In genomic region chr22:20427104-20427944, GRCh38 we compare ENCODE assay signal across 29 cellular contexts. TPM values are rescaled to one million over a fixed set of nuclear protein-coding genes. Genes with fewer than 3 reads are reported as not detected.
A peak's percentile ranks its signal among the peaks of the same experiment; 100 is the strongest.
DNase-seq lines count a peak whose midpoint lies in the region; ATAC-seq and TF ChIP-seq lines count a peak whose summit lies in the region.
"Had no signal": no experiment of that assay in that cellular context is flagged by ENCODE, and none has a peak within 500 bp of the region (broad histone marks: within the 10 kb centered on the region; RNA-seq: fewer than 3 reads in every experiment).

No MANE protein-coding gene starts in this region.

- H3K36me3 Mint-ChIP-seq in activated CD4-positive, alpha-beta T cell treated with anti-CD3 and anti-CD28 coated beads, Interleukin-2, amount 10 ng/mL, durations not matched to agents 7 days and 5 days (ENCODE audit: low read depth), result peaks cover 4% of the 10 kb centered on the region
- H3K36me3 Mint-ChIP-seq in chondrocyte (ENCODE audit: low read depth), result peaks cover 16% of the 10 kb centered on the region
- peaks cover 25% of the 10 kb centered on the region for H3K36me3 Mint-ChIP-seq in osteocyte (ENCODE audit: unreplicated experiment)

- H3K9me3 Mint-ChIP-seq in activated CD4-positive, alpha-beta T cell treated with anti-CD3 and anti-CD28 coated beads, Interleukin-2, amount 10 ng/mL, durations not matched to agents 7 days and 5 days, result no peaks in the 10 kb centered on the region
- H3K9me3 Mint-ChIP-seq in chondrocyte (ENCODE audit: low read depth) (no peaks in the 10 kb centered on the region), osteocyte (ENCODE audit: unreplicated experiment) (no peaks in the 10 kb centered on the region)
- H3K9me3 Mint-ChIP-seq: activated T-helper 2 cell treated with anti-CD3 and anti-CD28 coated beads, Interferon-gamma antibody, Interleukin-2, Interleukin-4, amounts not matched to agents 10 μg/mL and 5 μg/mL and 100 μg/mL, durations not matched to agents 14 hours and 24 hours and 36 hours; endodermal cell; stimulated activated naive CD8-positive, alpha-beta T cell treated with anti-CD3 and anti-CD28 coated beads, Interleukin-15, Interleukin-2, amounts not matched to agents 100 ng/mL and 50 ng/mL, for 24 hours had no signal

- no peak overlapping the region for H3K27ac Mint-ChIP-seq in activated CD4-positive, alpha-beta T cell treated with anti-CD3 and anti-CD28 coated beads, Interleukin-2, amount 10 ng/mL, durations not matched to agents 7 days and 5 days
- H3K27ac Mint-ChIP-seq in chondrocyte (ENCODE audit: unreplicated experiment) (no peak overlapping the region), osteocyte (ENCODE audit: unreplicated experiment) (no peak overlapping the region)
- H3K27ac Mint-ChIP-seq: activated T-helper 2 cell treated with anti-CD3 and anti-CD28 coated beads, Interferon-gamma antibody, Interleukin-2, Interleukin-4, amounts not matched to agents 10 μg/mL and 5 μg/mL and 100 μg/mL, durations not matched to agents 14 hours and 24 hours and 36 hours; endodermal cell; stimulated activated naive CD8-positive, alpha-beta T cell treated with anti-CD3 and anti-CD28 coated beads, Interleukin-15, Interleukin-2, amounts not matched to agents 100 ng/mL and 50 ng/mL, for 24 hours had no signal

- peaks cover 50% of the 10 kb centered on the region for H3K27me3 Mint-ChIP-seq in activated CD4-positive, alpha-beta T cell treated with anti-CD3 and anti-CD28 coated beads, Interleukin-2, amount 10 ng/mL, durations not matched to agents 7 days and 5 days
- no peaks in the 10 kb centered on the region for H3K27me3 Mint-ChIP-seq in chondrocyte (ENCODE audit: low read depth)
- no peaks in the 10 kb centered on the region for H3K27me3 Mint-ChIP-seq in osteocyte (ENCODE audit: unreplicated experiment)

- in situ Hi-C loops in GM13977 (cut with MboI; ENCODE audit: low pct_unique_long_range_greater_than_20kb, low sequenced_read_pairs, unreplicated experiment), result no loop called here

- POLR2A ChIA-PET in activated CD4-positive, alpha-beta T cell treated with anti-CD3 and anti-CD28 coated beads, Interleukin-2, amount 10 ng/mL, durations not matched to agents 7 days and 5 days (lab: Charles Lee), result no interaction called here

- TF ChIP-seq CTCF in GM13977 (IDR thresholded peaks at IDR 0.05; ENCODE audit: extremely low read depth, insufficient read depth, missing control alignments) (no peak), chondrocyte (IDR thresholded peaks at IDR 0.05) (no peak), osteocyte (IDR thresholded peaks at IDR 0.05) (no peak)

- ATAC-seq in GM19035 (IDR thresholded peaks at IDR 0.05; ENCODE audit: unreplicated experiment), result no peak
- ATAC-seq: gastrocnemius medialis, right lobe of liver had no signal

- peaks cover 15% of the 10 kb centered on the region for H3K4me1 Mint-ChIP-seq in activated CD4-positive, alpha-beta T cell treated with anti-CD3 and anti-CD28 coated beads, Interleukin-2, amount 10 ng/mL, durations not matched to agents 7 days and 5 days
- H3K4me1 Mint-ChIP-seq in chondrocyte (ENCODE audit: low read depth), result peaks cover 22% of the 10 kb centered on the region
- peaks cover 9% of the 10 kb centered on the region for H3K4me1 Mint-ChIP-seq in osteocyte (ENCODE audit: unreplicated experiment)

- DNase-seq in activated CD4-positive, alpha-beta T cell treated with anti-CD3 and anti-CD28 coated beads, Interleukin-2, amount 10 ng/mL, durations not matched to agents 7 days and 5 days, result no peak
- DNase-seq in activated CD4-positive, alpha-beta T cell treated with anti-CD3 and anti-CD28 coated beads, Interleukin-2, amount 50 U/mL, for 48 hours, result no peak
- DNase-seq in GM13977 (ENCODE audit: low spot score) (peak; percentile 31), chondrocyte (ENCODE audit: low spot score) (peak; percentile 73), osteocyte (ENCODE audit: extremely low spot score, unreplicated experiment) (no peak), cerebellar cortex (ENCODE audit: low spot score) (no peak), mesenteric fat pad (ENCODE audit: low spot score) (no peak)
- DNase-seq: activated CD4-positive, alpha-beta T cell treated with anti-CD3 and anti-CD28 coated beads, Interleukin-2, amount 50 U/mL, for 1 hour; adrenal gland; Caco-2; DMS79 treated with DMSO at 0.1 percent for 48 hours; endodermal cell; gastrocnemius medialis; hippocampal formation; Kasumi-1; left ventricle myocardium inferior; midbrain; MV-4-11; NCI-H187 treated with DMSO at 0.1 percent for 48 hours; NCI-H226; NCI-H774; right lobe of liver; SK-N-SH; T-helper 9 cell; thyroid gland; WERI-Rb-1 had no signal

- CTCF ChIA-PET in activated CD4-positive, alpha-beta T cell treated with anti-CD3 and anti-CD28 coated beads, Interleukin-2, amount 10 ng/mL, durations not matched to agents 7 days and 5 days (lab: Charles Lee), result interaction anchor here (0.5 to 1.8 kb wide), 3 partner anchors 8 to 137 kb away, joined by 3 to 10 read pairs (median 3); no protein-coding TSS in a partner anchor

- peak overlapping the region; percentile 45 for H3K4me3 Mint-ChIP-seq in activated CD4-positive, alpha-beta T cell treated with anti-CD3 and anti-CD28 coated beads, Interleukin-2, amount 10 ng/mL, durations not matched to agents 7 days and 5 days
- no peak overlapping the region for H3K4me3 Mint-ChIP-seq in chondrocyte (ENCODE audit: unreplicated experiment)
- H3K4me3 Mint-ChIP-seq in osteocyte (ENCODE audit: unreplicated experiment), result peak overlapping the region; percentile 8
- H3K4me3 Mint-ChIP-seq: endodermal cell; stimulated activated naive CD8-positive, alpha-beta T cell treated with anti-CD3 and anti-CD28 coated beads, Interleukin-15, Interleukin-2, amounts not matched to agents 100 ng/mL and 50 ng/mL, for 24 hours had no signal

RNA-seq across cellular contexts. Expression of gene SCARF2, which starts 10.3 kb away (rescaled TPM):
- total RNA-seq in activated CD4-positive, alpha-beta T cell treated with anti-CD3 and anti-CD28 coated beads, Interleukin-2, amount 10 ng/mL, durations not matched to agents 7 days and 5 days, result 1 to 10 TPM; 1.1 to 1.2 TPM
- total RNA-seq in chondrocyte (56.5 to 88.8 TPM (median 86.5 TPM) in 3 replicates), osteocyte (48.4 and 50.8 TPM in 2 replicates), mesenteric fat pad (21.1 TPM)

RNA-seq across cellular contexts. Expression of gene ZNF74, which starts 33.4 kb away (rescaled TPM):
- total RNA-seq in activated CD4-positive, alpha-beta T cell treated with anti-CD3 and anti-CD28 coated beads, Interleukin-2, amount 10 ng/mL, durations not matched to agents 7 days and 5 days, result 10 to 100 TPM in 1 of 2 experiments, 1 to 10 TPM in 1; 8.6 to 11.1 TPM
- total RNA-seq in chondrocyte (12.7 to 15.7 TPM (median 13.6 TPM) in 3 replicates), osteocyte (19.6 and 20.4 TPM in 2 replicates), mesenteric fat pad (5.2 TPM)

Comparison
In these comparisons a context has a peak if more than half of its experiments do, and no peak if none do; other contexts are left out.
1. DNase-seq: peak in GM13977 (single experiment) and chondrocyte (single experiment); none in activated CD4-positive, alpha-beta T cell treated with anti-CD3 and anti-CD28 coated beads, Interleukin-2, amount 10 ng/mL, durations not matched to agents 7 days and 5 days (single experiment), activated CD4-positive, alpha-beta T cell treated with anti-CD3 and anti-CD28 coated beads, Interleukin-2, amount 50 U/mL, for 48 hours (0 of 2), osteocyte (single experiment), cerebellar cortex (single experiment) and mesenteric fat pad (single experiment).
2. RNA of gene SCARF2, which starts 10.3 kb away (total RNA-seq): 56.5 to 88.8 TPM in chondrocyte, 48.4 to 50.8 TPM in osteocyte and 21.1 TPM in mesenteric fat pad (single experiment); 1.1 to 1.2 TPM in activated CD4-positive, alpha-beta T cell treated with anti-CD3 and anti-CD28 coated beads, Interleukin-2, amount 10 ng/mL, durations not matched to agents 7 days and 5 days; every median in the first group is over 10 times any median in the second.